In the genomic region with DNA sequence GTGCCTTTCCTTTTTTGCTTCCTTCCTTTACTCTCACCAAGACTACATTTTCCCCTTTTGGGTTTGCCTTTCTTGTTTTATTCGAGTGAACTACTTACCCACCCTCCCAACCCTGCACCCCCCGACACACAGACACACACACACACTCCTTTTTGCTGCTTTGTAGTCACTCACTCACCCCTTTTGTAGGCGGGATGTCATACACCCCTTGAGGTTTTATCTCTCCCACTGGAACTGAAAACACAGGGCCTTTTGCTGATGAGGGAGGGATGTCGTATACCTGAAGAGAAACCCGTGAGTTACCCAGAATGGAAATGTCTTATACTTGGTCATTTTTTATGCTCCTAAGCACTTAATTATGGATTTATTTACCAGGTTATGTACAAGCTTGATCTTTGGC, we compare ENCODE assay signal across 1 cellular context.
TF ChIP-seq lines count a peak whose summit lies in the region.

No MANE protein-coding gene starts in this region.

TF ChIP-seq in H1, 55 proteins besides CTCF, POLR2A, EP300 and RAD21:
- TF ChIP-seq SIRT6 (IDR thresholded peaks at IDR 0.05; ENCODE audit: low read length) (no peak), CREB1 (IDR thresholded peaks at IDR 0.05) (no peak), JUND (IDR thresholded peaks at IDR 0.05; ENCODE audit: low read length) (no peak), TBP (IDR thresholded peaks at IDR 0.05; ENCODE audit: low read depth, low read length) (no peak), KDM1A (IDR thresholded peaks at IDR 0.05; ENCODE audit: borderline replicate concordance, low read length) (no peak), HDAC2 (IDR thresholded peaks at IDR 0.05; ENCODE audit: borderline replicate concordance in 1 of 2, low read depth in 2 of 2, low read length in 2 of 2) (no peak), RNF2 (IDR thresholded peaks at IDR 0.05; ENCODE audit: borderline replicate concordance, low read depth, low read length, missing control alignments, poor library complexity, severe bottlenecking) (no peak), ZNF274 (IDR thresholded peaks at IDR 0.05; ENCODE audit: borderline replicate concordance, extremely low read depth, low read length) (no peak), TCF12 (IDR thresholded peaks at IDR 0.05; ENCODE audit: low read depth, low read length) (no peak), TAF1 (IDR thresholded peaks at IDR 0.05; ENCODE audit: low read depth, low read length) (no peak)
- TF ChIP-seq, protein P1, sequence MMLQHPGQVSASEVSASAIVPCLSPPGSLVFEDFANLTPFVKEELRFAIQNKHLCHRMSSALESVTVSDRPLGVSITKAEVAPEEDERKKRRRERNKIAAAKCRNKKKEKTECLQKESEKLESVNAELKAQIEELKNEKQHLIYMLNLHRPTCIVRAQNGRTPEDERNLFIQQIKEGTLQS (IDR thresholded peaks at IDR 0.05; ENCODE audit: insufficient read depth, low read depth, low read length): no peak
